ENCODE assay signal across 27 cellular contexts in genomic region chr14:53533384-53533975, GRCh38.
DNase-seq lines count a peak whose midpoint lies in the region; ATAC-seq and TF ChIP-seq lines count a peak whose summit lies in the region.
"Had no signal": no experiment of that assay in that cellular context is flagged by ENCODE, and none has a peak within 500 bp of the region (broad histone marks: within the 10 kb centered on the region; RNA-seq: fewer than 3 reads in every experiment).

No MANE protein-coding gene starts in this region.

- peaks cover 4% of the 10 kb centered on the region for H3K27me3 Mint-ChIP-seq in activated CD8-positive, alpha-beta memory T cell treated with anti-CD3 and anti-CD28 coated beads, Interleukin-2, amount 10 ng/mL, durations not matched to agents 7 days and 5 days
- no peaks in the 10 kb centered on the region for H3K27me3 Mint-ChIP-seq in MCF 10A (ENCODE audit: insufficient read depth, unreplicated experiment)
- H3K27me3 Mint-ChIP-seq: activated naive CD4-positive, alpha-beta T cell treated with anti-CD3 and anti-CD28 coated beads, Interleukin-2, amount 10 ng/mL, durations not matched to agents 7 days and 5 days; natural killer cell treated with Interleukin-12 subunit alpha and Interleukin-12 subunit beta and Interleukin-15 and Interleukin-18, amount 100 ng/mL, for 72 hours; stimulated activated naive CD8-positive, alpha-beta T cell treated with anti-CD3 and anti-CD28 coated beads, Interleukin-15, Interleukin-2, amounts not matched to agents 100 ng/mL and 50 ng/mL, for 24 hours had no signal

- no peaks in the 10 kb centered on the region for H3K9me3 Mint-ChIP-seq in activated CD8-positive, alpha-beta memory T cell treated with anti-CD3 and anti-CD28 coated beads, Interleukin-2, amount 10 ng/mL, durations not matched to agents 7 days and 5 days (ENCODE audit: low read depth)
- no peaks in the 10 kb centered on the region for H3K9me3 Mint-ChIP-seq in MCF 10A (ENCODE audit: unreplicated experiment)
- H3K9me3 Mint-ChIP-seq: activated naive CD4-positive, alpha-beta T cell treated with anti-CD3 and anti-CD28 coated beads, Interleukin-2, amount 10 ng/mL, durations not matched to agents 7 days and 5 days; GM23338; natural killer cell treated with Interleukin-12 subunit alpha and Interleukin-12 subunit beta and Interleukin-15 and Interleukin-18, amount 100 ng/mL, for 72 hours; stimulated activated naive CD8-positive, alpha-beta T cell treated with anti-CD3 and anti-CD28 coated beads, Interleukin-15, Interleukin-2, amounts not matched to agents 100 ng/mL and 50 ng/mL, for 24 hours had no signal

- intact Hi-C loops in MCF 10A (cut with micrococcal nuclease) = loop anchor here (10.0 kb wide), 1 partner anchor 391 kb away; no protein-coding TSS in a partner anchor

- ATAC-seq in activated CD8-positive, alpha-beta memory T cell treated with anti-CD3 and anti-CD28 coated beads, Interleukin-2, amount 10 ng/mL, durations not matched to agents 7 days and 5 days = no peak
- peak; percentile 74 for ATAC-seq in HG02852 (IDR thresholded peaks at IDR 0.05; ENCODE audit: unreplicated experiment)
- no peak for ATAC-seq in GM21825 (IDR thresholded peaks at IDR 0.05; ENCODE audit: unreplicated experiment)
- no peak for ATAC-seq in HG03095 (IDR thresholded peaks at IDR 0.05; ENCODE audit: unreplicated experiment)
- ATAC-seq: GM23338; mucosa of descending colon; natural killer cell treated with Interleukin-12 subunit alpha and Interleukin-12 subunit beta and Interleukin-15 and Interleukin-18, amount 100 ng/mL, for 72 hours had no signal

- CTCF ChIA-PET in activated CD8-positive, alpha-beta memory T cell treated with anti-CD3 and anti-CD28 coated beads, Interleukin-2, amount 10 ng/mL, durations not matched to agents 7 days and 5 days (lab: Charles Lee) = no interaction called here
- CTCF ChIA-PET in MCF 10A (lab: Yijun Ruan, JAX) = interaction anchor here (0.7 to 0.8 kb wide), 2 partner anchors 642 kb away, joined by 3 read pairs; no protein-coding TSS in a partner anchor

- POLR2A ChIA-PET in MCF 10A (lab: Yijun Ruan, JAX) = interaction anchor here (0.6 kb wide), 2 partner anchors 634 to 808 kb away, joined by 3 to 4 read pairs; no protein-coding TSS in a partner anchor

- no peaks in the 10 kb centered on the region for H3K36me3 Mint-ChIP-seq in activated CD8-positive, alpha-beta memory T cell treated with anti-CD3 and anti-CD28 coated beads, Interleukin-2, amount 10 ng/mL, durations not matched to agents 7 days and 5 days
- no peaks in the 10 kb centered on the region for H3K36me3 Mint-ChIP-seq in MCF 10A (ENCODE audit: insufficient read depth, unreplicated experiment)
- H3K36me3 Mint-ChIP-seq: activated naive CD4-positive, alpha-beta T cell treated with anti-CD3 and anti-CD28 coated beads, Interleukin-2, amount 10 ng/mL, durations not matched to agents 7 days and 5 days; CD14-positive monocyte; natural killer cell treated with Interleukin-12 subunit alpha and Interleukin-12 subunit beta and Interleukin-15 and Interleukin-18, amount 100 ng/mL, for 72 hours had no signal

- DNase-seq in activated CD8-positive, alpha-beta memory T cell treated with anti-CD3 and anti-CD28 coated beads, Interleukin-2, amount 10 ng/mL, durations not matched to agents 7 days and 5 days = no peak
- no peak for DNase-seq in activated CD8-positive, alpha-beta memory T cell treated with anti-CD3 and anti-CD28 coated beads for 24 hours
- DNase-seq in OCI-M1 (lab: John Stamatoyannopoulos, UW) (peak; percentile 38), MCF 10A (ENCODE audit: unreplicated experiment) (no peak), germinal center (ENCODE audit: low spot score) (no peak)
- DNase-seq: activated CD4-positive, alpha-beta T cell treated with anti-CD3 and anti-CD28 coated beads, Interleukin-2, amount 50 U/mL, for 48 hours; activated CD8-positive, alpha-beta memory T cell treated with anti-CD3 and anti-CD28 coated beads, Interleukin-2, amount 50 U/mL, for 48 hours; activated naive CD4-positive, alpha-beta T cell treated with anti-CD3 and anti-CD28 coated beads, Interleukin-2, amount 10 ng/mL, durations not matched to agents 7 days and 5 days; colonic mucosa; effector memory CD4-positive, alpha-beta T cell; EL; erythroblast; foreskin fibroblast; MG63; mucosa of descending colon; NCI-H2081; NCI-H226; NCI-H748 treated with DMSO at 0.1 percent for 48 hours; retina; T-helper 1 cell had no signal

- H3K4me1 Mint-ChIP-seq in activated CD8-positive, alpha-beta memory T cell treated with anti-CD3 and anti-CD28 coated beads, Interleukin-2, amount 10 ng/mL, durations not matched to agents 7 days and 5 days = peaks cover 4% of the 10 kb centered on the region
- peaks cover 7% of the 10 kb centered on the region for H3K4me1 Mint-ChIP-seq in MCF 10A (ENCODE audit: insufficient read depth, unreplicated experiment)
- H3K4me1 Mint-ChIP-seq: activated naive CD4-positive, alpha-beta T cell treated with anti-CD3 and anti-CD28 coated beads, Interleukin-2, amount 10 ng/mL, durations not matched to agents 7 days and 5 days; CD14-positive monocyte; GM23338 had no signal

- H3K27ac Mint-ChIP-seq in activated CD8-positive, alpha-beta memory T cell treated with anti-CD3 and anti-CD28 coated beads, Interleukin-2, amount 10 ng/mL, durations not matched to agents 7 days and 5 days = peak overlapping the region; percentile 4
- H3K27ac Mint-ChIP-seq in MCF 10A (ENCODE audit: low read depth, unreplicated experiment) = no peak overlapping the region
- H3K27ac Mint-ChIP-seq: activated naive CD4-positive, alpha-beta T cell treated with anti-CD3 and anti-CD28 coated beads, Interleukin-2, amount 10 ng/mL, durations not matched to agents 7 days and 5 days; CD14-positive monocyte; GM23338; natural killer cell treated with Interleukin-12 subunit alpha and Interleukin-12 subunit beta and Interleukin-15 and Interleukin-18, amount 100 ng/mL, for 72 hours; stimulated activated naive CD8-positive, alpha-beta T cell treated with anti-CD3 and anti-CD28 coated beads, Interleukin-15, Interleukin-2, amounts not matched to agents 100 ng/mL and 50 ng/mL, for 24 hours had no signal

- no peak overlapping the region for H3K4me3 Mint-ChIP-seq in activated CD8-positive, alpha-beta memory T cell treated with anti-CD3 and anti-CD28 coated beads, Interleukin-2, amount 10 ng/mL, durations not matched to agents 7 days and 5 days
- no peak overlapping the region for H3K4me3 Mint-ChIP-seq in MCF 10A (ENCODE audit: unreplicated experiment)
- H3K4me3 Mint-ChIP-seq: activated naive CD4-positive, alpha-beta T cell treated with anti-CD3 and anti-CD28 coated beads, Interleukin-2, amount 10 ng/mL, durations not matched to agents 7 days and 5 days; CD14-positive monocyte; GM23338; natural killer cell treated with Interleukin-12 subunit alpha and Interleukin-12 subunit beta and Interleukin-15 and Interleukin-18, amount 100 ng/mL, for 72 hours; stimulated activated naive CD8-positive, alpha-beta T cell treated with anti-CD3 and anti-CD28 coated beads, Interleukin-15, Interleukin-2, amounts not matched to agents 100 ng/mL and 50 ng/mL, for 24 hours had no signal

- no TSS peak for BruUV-seq in MCF 10A (replicated peaks; lab: Mats Ljungman, UMichigan)

- no peak for TF ChIP-seq CTCF in MCF 10A (IDR thresholded peaks at IDR 0.05; ENCODE audit: unreplicated experiment)
